In the genomic region with DNA sequence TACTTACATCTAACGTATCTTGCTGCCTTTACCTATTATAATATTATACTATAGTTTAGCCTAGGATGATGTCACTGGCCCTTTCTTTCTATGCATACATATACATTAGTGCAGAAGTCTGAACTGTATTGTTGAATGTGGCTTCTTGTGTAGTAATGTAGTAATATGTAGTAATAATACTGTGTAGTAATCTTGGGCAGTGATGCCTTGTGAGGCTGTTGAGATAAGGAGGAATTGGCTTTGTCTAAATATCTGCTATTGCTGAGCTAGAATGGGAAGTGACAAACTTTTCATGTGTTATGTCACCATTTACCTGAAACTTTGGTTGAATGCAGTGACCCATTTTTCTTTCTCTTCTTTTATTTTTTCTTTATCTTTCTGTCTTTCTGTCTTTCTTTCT, we compare ENCODE assay signal across 23 cellular contexts. TPM values are rescaled to one million over a fixed set of nuclear protein-coding genes. Genes with fewer than 3 reads are reported as not detected.
DNase-seq lines count a peak whose midpoint lies in the region; ATAC-seq and TF ChIP-seq lines count a peak whose summit lies in the region.
"Had no signal": no experiment of that assay in that cellular context is flagged by ENCODE, and none has a peak within 500 bp of the region (broad histone marks: within the 10 kb centered on the region; RNA-seq: fewer than 3 reads in every experiment).

No MANE protein-coding gene starts in this region.

- ATAC-seq in GM19324 (IDR thresholded peaks at IDR 0.05; ENCODE audit: low FRiP score, unreplicated experiment) = no peak
- ATAC-seq: activated CD8-positive, alpha-beta memory T cell treated with anti-CD3 and anti-CD28 coated beads, Interleukin-2, amount 10 ng/mL, durations not matched to agents 7 days and 5 days; activated naive CD4-positive, alpha-beta T cell treated with anti-CD3 and anti-CD28 coated beads, Interleukin-2, amount 50 U/mL, for 72 hours; Panc1; psoas muscle had no signal

- H3K27ac ChIP-seq in spleen (peak overlapping the region in 7 of 8 donors; percentile 23 to 78 (median 72)), caudate nucleus (ENCODE audit: low read depth, low read length) (no peak overlapping the region)
- H3K27ac ChIP-seq: ascending aorta, dorsolateral prefrontal cortex, psoas muscle, transverse colon had no signal

- DNase-seq in NOMO-1 (lab: John Stamatoyannopoulos, UW; ENCODE audit: unreplicated experiment in 2 of 2) (peak; percentile 41 to 42), NOMO-1 treated with dmso at 0.1 percent for 144 hours (lab: John Stamatoyannopoulos, UW; ENCODE audit: unreplicated experiment) (no peak), NB4 (ENCODE audit: low read depth) (peak; percentile 20), amniotic epithelial cell (ENCODE audit: low read depth) (peak; percentile 26), spleen (no peak), caudate nucleus (lab: John Stamatoyannopoulos, UW) (no peak), activated gamma-delta T cell treated with Interleukin-2 at 50 U/mL for 16 hours (no peak)
- DNase-seq: activated CD4-positive, alpha-beta T cell treated with anti-CD3 and anti-CD28 coated beads, Interleukin-2, amount 10 ng/mL, durations not matched to agents 24 days and 14 days; activated CD8-positive, alpha-beta memory T cell treated with anti-CD3 and anti-CD28 coated beads, Interleukin-2, amount 10 ng/mL, durations not matched to agents 7 days and 5 days; central memory CD4-positive, alpha-beta T cell; DMS53; dorsolateral prefrontal cortex; Karpas-422; NCI-H1105 treated with DMSO at 0.1 percent for 48 hours; NCI-H2081; NCI-H774; psoas muscle; SIG-M5; transverse colon had no signal

- TF ChIP-seq CTCF in NB4 (IDR thresholded peaks at IDR 0.05; ENCODE audit: low read depth, low read length) (no peak), spleen (IDR thresholded peaks at IDR 0.05 in 8 of 11, conservative IDR thresholded peaks at IDR 0.05 in 3 of 11) (no peak)

- no peak overlapping the region for H3K4me3 ChIP-seq in NB4 (ENCODE audit: low read depth, low read length)
- H3K4me3 ChIP-seq in spleen = no peak overlapping the region
- H3K4me3 ChIP-seq: ascending aorta, dorsolateral prefrontal cortex, psoas muscle, transverse colon had no signal

- intact Hi-C loops in spleen (cut with DNase I; ENCODE audit: low total_unique reads) = no loop called here

- TF ChIP-seq POLR2A in NB4 (IDR thresholded peaks at IDR 0.05; ENCODE audit: extremely low read depth, insufficient read length) (no peak), spleen (IDR thresholded peaks at IDR 0.05) (no peak)

- H3K4me1 ChIP-seq in spleen = peaks cover 0 to 97% (median 55%) of the 10 kb centered on the region in 6 donors

- H3K9me3 ChIP-seq in spleen = no peaks in the 10 kb centered on the region
- H3K9me3 ChIP-seq: ascending aorta, psoas muscle, transverse colon had no signal

- H3K27me3 ChIP-seq in spleen (replicated peaks in 1 of 7) = no peaks in the 10 kb centered on the region
- H3K27me3 ChIP-seq: ascending aorta, dorsolateral prefrontal cortex, transverse colon had no signal

- H3K36me3 ChIP-seq in spleen = no peaks in the 10 kb centered on the region
- H3K36me3 ChIP-seq: ascending aorta, transverse colon had no signal

- 53 to 92% (median 87%) methylated on average over 1 of the region's 1 CpG for WGBS in spleen, 5 donors

RNA-seq across cellular contexts. Expression of a gene that starts 11.0 kb away (rescaled TPM):
- total RNA-seq in spleen = 10 to 100 TPM; 35.7 to 53.2 (median 44.8) TPM
- 1 to 10 TPM; 9.1 to 9.6 (median 9.4) TPM for polyA plus RNA-seq in spleen

Comparison
In these comparisons a context has a peak if more than half of its experiments do, and no peak if none do; other contexts are left out.
1. DNase-seq: peak in NOMO-1 (2 of 2), NB4 (single experiment) and amniotic epithelial cell (single experiment); none in NOMO-1 treated with dmso at 0.1 percent for 144 hours (single experiment), spleen (single experiment), caudate nucleus (0 of 61) and activated gamma-delta T cell treated with Interleukin-2 at 50 U/mL for 16 hours (single experiment).